8 cellular contexts compared by ENCODE assay signal in the genomic region with DNA sequence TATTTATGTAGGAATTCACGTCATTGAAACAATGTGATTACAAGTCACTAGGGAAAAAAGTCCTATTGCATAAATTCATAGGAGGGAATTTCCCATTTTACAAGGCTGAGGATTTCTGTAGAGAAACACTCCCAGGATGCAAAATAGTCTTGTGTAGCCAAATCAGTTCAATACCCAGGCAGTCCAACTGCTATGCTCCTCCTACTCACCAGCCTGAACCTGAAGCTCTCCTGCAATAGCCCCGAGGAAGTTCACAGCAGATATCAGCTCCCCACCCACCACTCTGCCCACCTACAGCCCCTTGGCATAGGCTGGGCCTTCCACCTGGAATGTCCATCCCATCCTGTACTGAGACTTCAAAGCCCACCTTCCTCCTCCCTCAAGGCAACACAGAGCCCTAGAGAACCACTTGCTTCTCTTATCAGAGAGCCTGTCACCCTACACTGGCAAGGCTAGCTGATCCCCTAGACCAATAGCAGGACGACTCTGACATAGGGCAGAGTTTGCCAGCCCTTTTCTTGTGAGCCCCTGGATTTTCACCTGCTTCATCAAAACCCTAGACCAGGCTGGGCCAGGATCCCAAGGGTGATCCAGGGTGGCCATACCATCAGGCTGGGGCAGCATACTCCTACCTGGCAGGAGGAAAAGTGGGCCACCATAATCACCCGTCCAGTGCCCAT. TPM values are rescaled to one million over a fixed set of nuclear protein-coding genes. Genes with fewer than 3 reads are reported as not detected.
DNase-seq lines count a peak whose midpoint lies in the region; ATAC-seq and TF ChIP-seq lines count a peak whose summit lies in the region.

No MANE protein-coding gene starts in this region.

- H3K9me3 ChIP-seq in breast epithelium (no peaks in the 10 kb centered on the region), aorta (ENCODE audit: control insufficient read depth, low read length) (no peaks in the 10 kb centered on the region)

- H3K4me3 Mint-ChIP-seq in memory B cell = peak overlapping the region; percentile 89

- H3K4me1 ChIP-seq in breast epithelium (peaks cover 9 to 23% of the 10 kb centered on the region in 2 donors), aorta (ENCODE audit: control insufficient read depth in 1 of 2, insufficient read depth in 2 of 2, low read length in 2 of 2) (peaks cover 0 to 3% of the 10 kb centered on the region in 2 donors)

- H3K27me3 Mint-ChIP-seq in memory B cell = no peaks in the 10 kb centered on the region

- peak overlapping the region; percentile 46 to 91 for H3K27ac ChIP-seq in breast epithelium
- H3K27ac ChIP-seq in aorta (ENCODE audit: low read depth in 1 of 2, low read length in 2 of 2) = no peak overlapping the region

- peaks cover 10% of the 10 kb centered on the region for H3K36me3 Mint-ChIP-seq in memory B cell

- intact Hi-C loops in breast epithelium (cut with DNase I; ENCODE audit: low total_unique reads) = no loop called here
- intact Hi-C loops in aorta (cut with DNase I) = loop anchor here in 1 of 2 donors (5.0 kb wide), 3 partner anchors 60 to 255 kb away; a partner anchor contains a TSS

- TF ChIP-seq CTCF in LNCaP clone FGC (IDR thresholded peaks at IDR 0.05; ENCODE audit: control insufficient read depth, extremely low read depth, insufficient read depth) = no peak
- no peak for TF ChIP-seq CTCF in breast epithelium (IDR thresholded peaks at IDR 0.05)

- no peaks in the 10 kb centered on the region for H3K9me3 Mint-ChIP-seq in memory B cell

- no peaks in the 10 kb centered on the region for H3K27me3 ChIP-seq in breast epithelium
- no peaks in the 10 kb centered on the region for H3K27me3 ChIP-seq in aorta (ENCODE audit: control insufficient read depth in 1 of 2, insufficient read depth in 2 of 2, low read length in 1 of 2)

- H3K4me3 ChIP-seq in LNCaP clone FGC (ENCODE audit: low read depth, low read length) (peak overlapping the region; percentile 78), breast epithelium (peak overlapping the region; percentile 94 to 95 (median 94)), aorta (ENCODE audit: low read length in 2 of 2) (peak overlapping the region; percentile 69 to 95)

- peak overlapping the region; percentile 85 for H3K27ac Mint-ChIP-seq in memory B cell

- no peak for TF ChIP-seq POLR2A in breast epithelium (IDR thresholded peaks at IDR 0.05)

- DNase-seq in GM03348 (ENCODE audit: low spot score) (peak; percentile 47), LNCaP clone FGC (ENCODE audit: low read depth) (no peak), breast epithelium (ENCODE audit: low spot score in 2 of 2) (no peak), memory B cell (ENCODE audit: low spot score in 2 of 2) (no peak), aorta (peak; percentile 39 to 55), SW480 (ENCODE audit: low spot score) (no peak), mucosa of gallbladder (ENCODE audit: low spot score) (no peak)

- ATAC-seq in memory B cell (ENCODE audit: low read depth) = no peak
- ATAC-seq in aorta (ENCODE audit: low FRiP score) = no peak
- ATAC-seq in GM18873 (IDR thresholded peaks at IDR 0.05; ENCODE audit: low FRiP score, unreplicated experiment) = no peak

- H3K36me3 ChIP-seq in breast epithelium (no peaks in the 10 kb centered on the region), aorta (ENCODE audit: control insufficient read depth in 1 of 2, insufficient read depth in 2 of 2, low read length in 1 of 2) (peaks cover 0 to under 1% of the 10 kb centered on the region in 2 donors)

- peaks cover 41% of the 10 kb centered on the region for H3K4me1 Mint-ChIP-seq in memory B cell

- WGBS in aorta, 2 donors = 12 to 24% methylated on average over 4 of the region's 4 CpGs

RNA-seq across cellular contexts. Expression of a gene that starts 1.5 kb away (rescaled TPM):
- total RNA-seq in breast epithelium (100 to 1,000 TPM in 1 of 3 donors, 10 to 100 TPM in 2; 41.4 to 144 (median 56.4) TPM), aorta (10 to 100 TPM; 60.2 to 85.2 TPM), mucosa of gallbladder (125 TPM)
- 10 to 100 TPM in 1 of 2 donors, 1 to 10 TPM in 1; 9.3 to 52.0 TPM for polyA plus RNA-seq in aorta

RNA-seq across cellular contexts. Expression of a gene that starts 42.8 kb away (rescaled TPM):
- total RNA-seq in breast epithelium = 1 to 10 TPM; 1.6 to 7.0 (median 6.2) TPM
- total RNA-seq in aorta = 10 to 100 TPM in 1 of 2 donors, 1 to 10 TPM in 1; 5.2 to 12.4 TPM
- polyA plus RNA-seq in aorta = 10 to 100 TPM in 1 of 2 donors, 1 to 10 TPM in 1; 2.4 to 47.9 TPM
- 6.9 TPM for total RNA-seq in mucosa of gallbladder

RNA-seq across cellular contexts. Expression of a gene that starts 58.4 kb away (rescaled TPM):
- total RNA-seq in breast epithelium (10 to 100 TPM; 91.5 to 100.0 (median 99.2) TPM), aorta (100 to 1,000 TPM in 1 of 2 donors, 10 to 100 TPM in 1; 73.0 to 111 TPM), mucosa of gallbladder (107 TPM)
- polyA plus RNA-seq in aorta = 10 to 100 TPM; 14.7 to 61.1 TPM

RNA-seq across cellular contexts. Expression of a gene that starts 59.1 kb away (rescaled TPM):
- 10 to 100 TPM; 15.4 to 22.8 (median 17.3) TPM for total RNA-seq in breast epithelium
- total RNA-seq in aorta = 10 to 100 TPM in 1 of 2 donors, 1 to 10 TPM in 1; 7.7 to 11.3 TPM
- polyA plus RNA-seq in aorta = 10 to 100 TPM; 15.7 to 16.7 TPM
- total RNA-seq in mucosa of gallbladder = 8.9 TPM

Comparison
In these comparisons a context has a peak if more than half of its experiments do, and no peak if none do; other contexts are left out.
1. DNase-seq: peak in GM03348 (single experiment) and aorta (2 of 2); none in LNCaP clone FGC (single experiment), breast epithelium (0 of 2), memory B cell (0 of 2), SW480 (single experiment) and mucosa of gallbladder (single experiment).
2. H3K27ac ChIP-seq: peak in breast epithelium (2 of 2); none in aorta (0 of 2).
3. Peak in every context shown above with its lines, with median percentiles within 50 percentile points of each other: H3K4me3 ChIP-seq.